In the genomic region with DNA sequence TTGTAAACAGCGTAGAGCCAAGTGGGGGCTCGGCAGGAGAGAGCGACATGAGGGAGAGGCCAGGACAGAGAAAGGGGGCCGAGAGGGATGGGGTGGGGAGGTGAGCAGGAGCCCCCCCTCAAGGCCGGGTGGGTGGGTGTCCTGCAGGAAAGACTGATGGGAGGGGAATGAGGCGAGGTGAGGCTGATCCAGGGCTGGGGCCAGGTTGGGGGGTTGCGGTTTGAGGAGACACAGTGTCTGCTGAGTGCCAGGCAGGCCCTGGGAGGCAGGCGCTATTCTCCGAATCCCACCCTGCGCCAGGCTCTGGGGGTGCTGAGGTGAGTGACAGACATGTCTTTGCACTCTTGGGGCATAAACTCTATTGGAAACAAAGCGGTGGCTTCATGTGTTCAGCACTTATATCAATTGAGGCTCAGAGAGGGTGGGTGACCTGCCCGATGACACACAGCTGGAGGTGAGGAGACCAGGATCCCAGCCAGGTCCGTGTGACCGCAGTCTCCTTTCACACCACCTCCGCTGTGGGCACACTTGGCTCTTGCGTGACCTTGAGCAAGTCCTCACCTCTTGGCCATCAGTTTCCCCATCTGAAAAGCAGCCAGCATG, we compare ENCODE assay signal across 10 cellular contexts. TPM values are rescaled to one million over a fixed set of nuclear protein-coding genes. Genes with fewer than 3 reads are reported as not detected.
A peak's percentile ranks its signal among the peaks of the same experiment; 100 is the strongest.
DNase-seq lines count a peak whose midpoint lies in the region; ATAC-seq and TF ChIP-seq lines count a peak whose summit lies in the region.
"Had no signal": no experiment of that assay in that cellular context is flagged by ENCODE, and none has a peak within 500 bp of the region (broad histone marks: within the 10 kb centered on the region; RNA-seq: fewer than 3 reads in every experiment).

No MANE protein-coding gene starts in this region.

- no peak for DNase-seq in activated naive CD8-positive, alpha-beta T cell treated with anti-CD3 and anti-CD28 coated beads, Interleukin-2, amount 10 ng/mL, durations not matched to agents 7 days and 5 days
- DNase-seq in activated naive CD8-positive, alpha-beta T cell treated with anti-CD3 and anti-CD28 coated beads for 36 hours: no peak
- DNase-seq in upper lobe of right lung: peak; percentile 64
- no peak for DNase-seq in OCI-M2 (lab: John Stamatoyannopoulos, UW; ENCODE audit: unreplicated experiment)

- POLR2A ChIA-PET in activated naive CD8-positive, alpha-beta T cell treated with anti-CD3 and anti-CD28 coated beads, Interleukin-2, amount 10 ng/mL, durations not matched to agents 7 days and 5 days (lab: Charles Lee): no interaction called here

- H3K27ac ChIP-seq in muscle layer of colon (ENCODE audit: low read depth, low read length) (peak overlapping the region; percentile 47), upper lobe of right lung (no peak overlapping the region)
- H3K27ac ChIP-seq: suprapubic skin had no signal

- peaks cover 35% of the 10 kb centered on the region for H3K4me1 ChIP-seq in muscle layer of colon (ENCODE audit: insufficient read depth, low read length)
- H3K4me1 ChIP-seq in upper lobe of right lung: peaks cover 17% of the 10 kb centered on the region

- peak; percentile 8 for ATAC-seq in activated naive CD8-positive, alpha-beta T cell treated with anti-CD3 and anti-CD28 coated beads, Interleukin-2, amount 10 ng/mL, durations not matched to agents 7 days and 5 days (ENCODE audit: low read depth)
- ATAC-seq in upper lobe of right lung: no peak
- ATAC-seq in GM18858 (IDR thresholded peaks at IDR 0.05; ENCODE audit: unreplicated experiment): no peak
- no peak for ATAC-seq in HG02798 (IDR thresholded peaks at IDR 0.05; ENCODE audit: poor library complexity, unreplicated experiment)

- no peak overlapping the region for H3K27ac Mint-ChIP-seq in activated naive CD8-positive, alpha-beta T cell treated with anti-CD3 and anti-CD28 coated beads, Interleukin-2, amount 10 ng/mL, durations not matched to agents 7 days and 5 days
- H3K27ac Mint-ChIP-seq in activated naive CD8-positive, alpha-beta T cell treated with anti-CD3 and anti-CD28 coated beads for 36 hours: no peak overlapping the region
- peak overlapping the region; percentile 2 for H3K27ac Mint-ChIP-seq in dendritic cell treated with granulocyte-macrophage colony-stimulating factor and Interleukin-4, amounts not matched to agents 40 ng/mL and 50 ng/mL, for 4 days

- H3K4me1 Mint-ChIP-seq in activated naive CD8-positive, alpha-beta T cell treated with anti-CD3 and anti-CD28 coated beads, Interleukin-2, amount 10 ng/mL, durations not matched to agents 7 days and 5 days: peaks cover 12% of the 10 kb centered on the region
- H3K4me1 Mint-ChIP-seq in activated naive CD8-positive, alpha-beta T cell treated with anti-CD3 and anti-CD28 coated beads for 36 hours: peaks cover 15% of the 10 kb centered on the region
- H3K4me1 Mint-ChIP-seq in dendritic cell treated with granulocyte-macrophage colony-stimulating factor and Interleukin-4, amounts not matched to agents 40 ng/mL and 50 ng/mL, for 4 days (ENCODE audit: low read depth): peaks cover 61% of the 10 kb centered on the region

- no peaks in the 10 kb centered on the region for H3K36me3 ChIP-seq in muscle layer of colon (ENCODE audit: insufficient read depth, low read length)
- no peaks in the 10 kb centered on the region for H3K36me3 ChIP-seq in upper lobe of right lung
- H3K36me3 ChIP-seq: suprapubic skin had no signal

- H3K4me3 Mint-ChIP-seq in activated naive CD8-positive, alpha-beta T cell treated with anti-CD3 and anti-CD28 coated beads, Interleukin-2, amount 10 ng/mL, durations not matched to agents 7 days and 5 days: no peak overlapping the region
- no peak overlapping the region for H3K4me3 Mint-ChIP-seq in activated naive CD8-positive, alpha-beta T cell treated with anti-CD3 and anti-CD28 coated beads for 36 hours
- no peak overlapping the region for H3K4me3 Mint-ChIP-seq in dendritic cell treated with granulocyte-macrophage colony-stimulating factor and Interleukin-4, amounts not matched to agents 40 ng/mL and 50 ng/mL, for 4 days

- no peak for TF ChIP-seq CTCF in upper lobe of right lung (IDR thresholded peaks at IDR 0.05)

- H3K36me3 Mint-ChIP-seq in activated naive CD8-positive, alpha-beta T cell treated with anti-CD3 and anti-CD28 coated beads, Interleukin-2, amount 10 ng/mL, durations not matched to agents 7 days and 5 days: no peaks in the 10 kb centered on the region
- H3K36me3 Mint-ChIP-seq in activated naive CD8-positive, alpha-beta T cell treated with anti-CD3 and anti-CD28 coated beads for 36 hours: no peaks in the 10 kb centered on the region
- H3K36me3 Mint-ChIP-seq in dendritic cell treated with granulocyte-macrophage colony-stimulating factor and Interleukin-4, amounts not matched to agents 40 ng/mL and 50 ng/mL, for 4 days (ENCODE audit: low read depth): peaks cover 6% of the 10 kb centered on the region

- peak overlapping the region; percentile 23 to 35 for H3K4me3 ChIP-seq in muscle layer of colon (ENCODE audit: low read depth in 1 of 2, low read length in 2 of 2)
- H3K4me3 ChIP-seq in upper lobe of right lung: no peak overlapping the region
- H3K4me3 ChIP-seq: skin epidermis, suprapubic skin had no signal

- no peaks in the 10 kb centered on the region for H3K9me3 Mint-ChIP-seq in activated naive CD8-positive, alpha-beta T cell treated with anti-CD3 and anti-CD28 coated beads, Interleukin-2, amount 10 ng/mL, durations not matched to agents 7 days and 5 days
- no peaks in the 10 kb centered on the region for H3K9me3 Mint-ChIP-seq in activated naive CD8-positive, alpha-beta T cell treated with anti-CD3 and anti-CD28 coated beads for 36 hours
- H3K9me3 Mint-ChIP-seq in dendritic cell treated with granulocyte-macrophage colony-stimulating factor and Interleukin-4, amounts not matched to agents 40 ng/mL and 50 ng/mL, for 4 days: no peaks in the 10 kb centered on the region

- no peaks in the 10 kb centered on the region for H3K27me3 ChIP-seq in muscle layer of colon (ENCODE audit: control insufficient read depth in 1 of 2, insufficient read depth in 2 of 2, low read length in 2 of 2)
- no peaks in the 10 kb centered on the region for H3K27me3 ChIP-seq in upper lobe of right lung
- H3K27me3 ChIP-seq: suprapubic skin had no signal

- H3K9me3 ChIP-seq in muscle layer of colon (ENCODE audit: low read length): no peaks in the 10 kb centered on the region
- no peaks in the 10 kb centered on the region for H3K9me3 ChIP-seq in upper lobe of right lung
- H3K9me3 ChIP-seq: suprapubic skin had no signal

- no peak overlapping the region for H3K9ac ChIP-seq in muscle layer of colon (ENCODE audit: low read length)

- intact Hi-C loops in dendritic cell treated with granulocyte-macrophage colony-stimulating factor and Interleukin-4, amounts not matched to agents 40 ng/mL and 50 ng/mL, for 4 days (cut with micrococcal nuclease): no loop called here
- intact Hi-C loops in upper lobe of right lung (cut with DNase I): no loop called here

- peaks cover 3% of the 10 kb centered on the region for H3K27me3 Mint-ChIP-seq in activated naive CD8-positive, alpha-beta T cell treated with anti-CD3 and anti-CD28 coated beads, Interleukin-2, amount 10 ng/mL, durations not matched to agents 7 days and 5 days
- H3K27me3 Mint-ChIP-seq in activated naive CD8-positive, alpha-beta T cell treated with anti-CD3 and anti-CD28 coated beads for 36 hours: peaks cover 18% of the 10 kb centered on the region
- H3K27me3 Mint-ChIP-seq in dendritic cell treated with granulocyte-macrophage colony-stimulating factor and Interleukin-4, amounts not matched to agents 40 ng/mL and 50 ng/mL, for 4 days: peaks cover 50% of the 10 kb centered on the region

RNA-seq across cellular contexts. Expression of a gene that starts 19.7 kb away (rescaled TPM):
- total RNA-seq in activated naive CD8-positive, alpha-beta T cell treated with anti-CD3 and anti-CD28 coated beads, Interleukin-2, amount 10 ng/mL, durations not matched to agents 7 days and 5 days: not detected
- not detected for total RNA-seq in activated naive CD8-positive, alpha-beta T cell treated with anti-CD3 and anti-CD28 coated beads for 36 hours
- total RNA-seq in upper lobe of right lung: 12.6 TPM

Comparison
In these comparisons a context has a peak if more than half of its experiments do, and no peak if none do; other contexts are left out.
1. RNA of a gene that starts 19.7 kb away (total RNA-seq): 12.6 TPM in upper lobe of right lung (single experiment); not detected in activated naive CD8-positive, alpha-beta T cell treated with anti-CD3 and anti-CD28 coated beads, Interleukin-2, amount 10 ng/mL, durations not matched to agents 7 days and 5 days and not detected in activated naive CD8-positive, alpha-beta T cell treated with anti-CD3 and anti-CD28 coated beads for 36 hours; every median in the first group is over 10 times any median in the second.